In genomic region chr4:71338846-71339593, GRCh38 we compare ENCODE assay signal across 9 cellular contexts. TPM values are rescaled to one million over a fixed set of nuclear protein-coding genes. Genes with fewer than 3 reads are reported as not detected.
DNase-seq lines count a peak whose midpoint lies in the region; ATAC-seq and TF ChIP-seq lines count a peak whose summit lies in the region.
"Had no signal": no experiment of that assay in that cellular context is flagged by ENCODE, and none has a peak within 500 bp of the region (broad histone marks: within the 10 kb centered on the region; RNA-seq: fewer than 3 reads in every experiment).

Gene SLC4A4, plus strand, starts transcription at chr4:71339020.

- no peak within 1 kb of the TSS for H3K4me3 ChIP-seq in colonic mucosa
- no peak within 1 kb of the TSS for H3K4me3 ChIP-seq in skeletal muscle cell (ENCODE audit: low read depth, low read length)
- H3K4me3 ChIP-seq in Caco-2 (ENCODE audit: low read depth, low read length): no peak within 1 kb of the TSS

- H3K27ac ChIP-seq in colonic mucosa: no peak within 1 kb of the TSS

- CTCF ChIA-PET in GM10248 (lab: Yijun Ruan, JAX): interaction anchor here (1.0 to 2.1 kb wide), 3 partner anchors 10 to 44 kb away, joined by 3 to 4 read pairs (median 3); no protein-coding TSS in a partner anchor
- CTCF ChIA-PET in Caco-2 (lab: Charles Lee): interaction anchor here (0.6 kb wide), 1 partner anchor 1727 kb away, joined by 3 read pairs; no protein-coding TSS in a partner anchor

- no peaks in the 10 kb centered on the region for H3K36me3 Mint-ChIP-seq in Caco-2 (ENCODE audit: insufficient read depth, unreplicated experiment)
- H3K36me3 Mint-ChIP-seq: IgD-negative memory B cell had no signal

- H3K4me1 Mint-ChIP-seq in Caco-2 (ENCODE audit: low read depth, unreplicated experiment): peaks cover 5% of the 10 kb centered on the region
- H3K4me1 Mint-ChIP-seq: IgD-negative memory B cell had no signal

- H3K27ac Mint-ChIP-seq in Caco-2 (ENCODE audit: unreplicated experiment): no peak within 1 kb of the TSS
- H3K27ac Mint-ChIP-seq: IgD-negative memory B cell had no signal

- ATAC-seq in GM21515 (IDR thresholded peaks at IDR 0.05; ENCODE audit: unreplicated experiment) (peak; percentile 99), HG03575 (IDR thresholded peaks at IDR 0.05; ENCODE audit: extremely low read depth, insufficient number of reproducible peaks, low FRiP score, unreplicated experiment) (peak; percentile 100), sciatic nerve (no peak)

- H3K4me3 Mint-ChIP-seq in Caco-2 (ENCODE audit: unreplicated experiment): no peak within 1 kb of the TSS
- H3K4me3 Mint-ChIP-seq: IgD-negative memory B cell had no signal

- DNase-seq in GM10248 (ENCODE audit: extremely low spot score): peak; percentile 73
- DNase-seq in colonic mucosa: no peak
- peak; percentile 58 for DNase-seq in skeletal muscle cell (ENCODE audit: low read depth)
- no peak for DNase-seq in effector CD8-positive, alpha-beta T cell (lab: John Stamatoyannopoulos, UW)
- DNase-seq in Caco-2: no peak
- no peak for DNase-seq in sciatic nerve (ENCODE audit: low spot score)

- H3K9ac ChIP-seq in colonic mucosa (ENCODE audit: low read depth in 2 of 2, low read length in 2 of 2): no peak within 1 kb of the TSS

- H3K27me3 ChIP-seq in colonic mucosa (no peaks in the 10 kb centered on the region), Caco-2 (replicated peaks; ENCODE audit: control insufficient read depth, insufficient read depth, low read length) (no peaks in the 10 kb centered on the region)

- H3K4me1 ChIP-seq in colonic mucosa (no peaks in the 10 kb centered on the region), Caco-2 (0 out of 2 replicates have a peak, but pooled peaks cover 2% of the 10 kb centered on the region)

- H3K9me3 ChIP-seq in colonic mucosa (no peaks in the 10 kb centered on the region), Caco-2 (no peaks in the 10 kb centered on the region)

- no peaks in the 10 kb centered on the region for H3K9me3 Mint-ChIP-seq in Caco-2 (ENCODE audit: unreplicated experiment)
- H3K9me3 Mint-ChIP-seq: IgD-negative memory B cell had no signal

- no peaks in the 10 kb centered on the region for H3K27me3 Mint-ChIP-seq in Caco-2 (ENCODE audit: insufficient read depth, unreplicated experiment)

- BruUV-seq in Caco-2 (replicated peaks; lab: Mats Ljungman, UMichigan): no TSS peak

- H3K36me3 ChIP-seq in colonic mucosa: no peaks in the 10 kb centered on the region
- no peaks in the 10 kb centered on the region for H3K36me3 ChIP-seq in Caco-2 (ENCODE audit: control insufficient read depth, insufficient read depth, low read length)

- intact Hi-C loops in colonic mucosa (cut with DNase I): no loop called here
- intact Hi-C loops in Caco-2 (cut with micrococcal nuclease; ENCODE audit: unreplicated experiment): no loop called here
- intact Hi-C loops in sciatic nerve (cut with DNase I): no loop called here

- TF ChIP-seq CTCF in GM10248 (IDR thresholded peaks at IDR 0.05; ENCODE audit: control extremely low read depth, extremely low read depth, low read depth, missing control alignments) (no peak), colonic mucosa (IDR thresholded peaks at IDR 0.05) (no peak), Caco-2 (IDR thresholded peaks at IDR 0.05; ENCODE audit: insufficient read depth in 1 of 2, low read depth in 1 of 2, low read length in 1 of 2, severe bottlenecking in 1 of 2, unreplicated experiment in 1 of 2) (no peak)

- POLR2A ChIA-PET in GM10248 (lab: Yijun Ruan, JAX) (no interaction called here), Caco-2 (lab: Charles Lee) (no interaction called here)

RNA-seq across cellular contexts. Expression of gene SLC4A4, which starts in this region (rescaled TPM):
- total RNA-seq in colonic mucosa (100 to 1,000 TPM in 1 of 2 donors, 10 to 100 TPM in 1; 99.0 to 124 TPM), Caco-2 (2022) (0.29 and 0.49 TPM in 2 replicates), sciatic nerve (9.8 TPM)

Comparison
In these comparisons a context has a peak if more than half of its experiments do, and no peak if none do; other contexts are left out.
1. DNase-seq: peak in GM10248 (single experiment) and skeletal muscle cell (single experiment); none in colonic mucosa (single experiment), effector CD8-positive, alpha-beta T cell (single experiment), Caco-2 (0 of 2) and sciatic nerve (single experiment).